11 cellular contexts compared by ENCODE assay signal in the genomic region with DNA sequence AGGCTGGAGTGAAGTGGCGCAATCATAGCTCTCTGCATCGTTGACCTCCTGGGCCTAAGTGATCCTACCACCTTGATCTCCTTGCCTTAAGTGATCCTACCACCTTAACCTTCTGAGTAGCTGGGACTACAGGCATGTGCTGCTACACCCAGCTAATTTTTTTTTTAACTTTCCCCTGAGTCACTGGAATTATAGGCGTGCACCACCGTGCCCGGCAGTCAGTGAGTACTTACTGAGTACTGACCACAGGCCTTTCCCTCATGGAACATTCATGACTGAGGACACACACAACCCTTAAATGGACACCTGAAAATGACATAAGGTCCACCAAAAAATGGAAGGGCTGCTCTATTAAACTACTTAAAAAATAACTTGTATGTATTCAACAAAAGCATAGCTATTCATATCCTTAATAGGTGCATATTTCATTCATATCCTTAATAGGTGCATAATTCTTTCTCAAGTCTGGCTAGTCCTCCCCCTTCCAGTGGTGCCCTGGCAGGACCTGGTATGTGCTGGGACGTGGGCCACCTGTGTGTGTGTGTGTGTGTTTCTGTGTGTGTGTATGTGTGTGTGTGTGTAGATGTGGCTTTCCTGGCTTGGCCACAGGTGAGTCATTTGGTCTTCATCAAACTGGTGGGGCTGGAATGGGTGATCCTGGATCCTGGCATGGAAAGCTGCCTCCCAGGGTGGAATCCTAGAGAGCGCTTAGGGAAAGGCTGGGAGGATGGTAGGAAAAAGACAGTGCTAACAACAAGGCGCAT. TPM values are rescaled to one million over a fixed set of nuclear protein-coding genes. Genes with fewer than 3 reads are reported as not detected.
A peak's percentile ranks its signal among the peaks of the same experiment; 100 is the strongest.
DNase-seq lines count a peak whose midpoint lies in the region; ATAC-seq and TF ChIP-seq lines count a peak whose summit lies in the region.
"Had no signal": no experiment of that assay in that cellular context is flagged by ENCODE, and none has a peak within 500 bp of the region (broad histone marks: within the 10 kb centered on the region; RNA-seq: fewer than 3 reads in every experiment).

No MANE protein-coding gene starts in this region.

- TF ChIP-seq EP300 in gastroesophageal sphincter (IDR thresholded peaks at IDR 0.05) = no peak

- H3K27me3 ChIP-seq in gastroesophageal sphincter (no peaks in the 10 kb centered on the region), thoracic aorta (replicated peaks; ENCODE audit: insufficient read depth) (no peaks in the 10 kb centered on the region)
- H3K27me3 ChIP-seq in naive thymus-derived CD4-positive, alpha-beta T cell (ENCODE audit: control insufficient read depth in 2 of 2, insufficient read depth in 2 of 2, low read length in 2 of 2) = no peaks in the 10 kb centered on the region

- H3K9me3 ChIP-seq in HEK293 (ENCODE audit: control insufficient read depth, insufficient read depth, low read depth, low read length) (no peaks in the 10 kb centered on the region), gastroesophageal sphincter (no peaks in the 10 kb centered on the region), thoracic aorta (no peaks in the 10 kb centered on the region)
- H3K9me3 ChIP-seq in naive thymus-derived CD4-positive, alpha-beta T cell (ENCODE audit: control insufficient read depth in 2 of 3, low read length in 3 of 3) = no peaks in the 10 kb centered on the region

- H3K36me3 Mint-ChIP-seq in naive thymus-derived CD4-positive, alpha-beta T cell = no peaks in the 10 kb centered on the region

- no peaks in the 10 kb centered on the region for H3K9me3 Mint-ChIP-seq in naive thymus-derived CD4-positive, alpha-beta T cell

- no peaks in the 10 kb centered on the region for H3K36me3 ChIP-seq in HEK293 (ENCODE audit: control insufficient read depth in 2 of 2, insufficient read depth in 1 of 2, low read length in 2 of 2)
- no peaks in the 10 kb centered on the region for H3K36me3 ChIP-seq in gastroesophageal sphincter
- H3K36me3 ChIP-seq in thoracic aorta = no peaks in the 10 kb centered on the region
- no peaks in the 10 kb centered on the region for H3K36me3 ChIP-seq in naive thymus-derived CD4-positive, alpha-beta T cell (ENCODE audit: control insufficient read depth in 2 of 3, insufficient read depth in 3 of 3, low read length in 3 of 3)

- intact Hi-C loops in naive thymus-derived CD4-positive, alpha-beta T cell (cut with micrococcal nuclease) = no loop called here

- no peaks in the 10 kb centered on the region for H3K4me1 Mint-ChIP-seq in naive thymus-derived CD4-positive, alpha-beta T cell

- peaks cover 3 to 15% (median 4%) of the 10 kb centered on the region in 5 donors for H3K27me3 Mint-ChIP-seq in naive thymus-derived CD4-positive, alpha-beta T cell

- no peak for ATAC-seq in gastroesophageal sphincter
- ATAC-seq in thoracic aorta (ENCODE audit: insufficient number of reproducible peaks, low FRiP score, low read depth) = peak; percentile 50
- no peak for ATAC-seq in naive thymus-derived CD4-positive, alpha-beta T cell

- DNase-seq in amniotic stem cell (lab: John Stamatoyannopoulos, UW) = peak; percentile 82
- no peak for DNase-seq in thoracic aorta (ENCODE audit: low spot score)
- DNase-seq in naive thymus-derived CD4-positive, alpha-beta T cell = no peak
- DNase-seq in activated CD4-positive, alpha-beta T cell treated with anti-CD3 and anti-CD28 coated beads, Interleukin-2, amount 50 U/mL, for 1 hour = no peak
- DNase-seq in GM19238 (ENCODE audit: insufficient read length, low spot score) = no peak
- DNase-seq in foreskin melanocyte = no peak
- DNase-seq: NCI-H146 had no signal

- H3K27ac ChIP-seq in HEK293 (ENCODE audit: extremely low read depth, low read depth, low read length) (no peak overlapping the region), gastroesophageal sphincter (peak overlapping the region in 3 of 4 donors; percentile 29 to 66 (median 49)), thoracic aorta (peak overlapping the region; percentile 80 to 97)
- H3K27ac ChIP-seq in naive thymus-derived CD4-positive, alpha-beta T cell (ENCODE audit: low read depth, low read length) = no peak overlapping the region
- H3K27ac ChIP-seq: VCaP had no signal

- CTCF ChIA-PET in HEK293 (lab: Yijun Ruan, JAX) = interaction anchor here (1.0 to 1.4 kb wide), 3 partner anchors 10 to 69 kb away, joined by 3 to 5 read pairs (median 3); no protein-coding TSS in a partner anchor
- CTCF ChIA-PET in naive thymus-derived CD4-positive, alpha-beta T cell (lab: Charles Lee) = no interaction called here

- no peak overlapping the region for H3K4me3 Mint-ChIP-seq in naive thymus-derived CD4-positive, alpha-beta T cell

- no peaks in the 10 kb centered on the region for H3K4me1 ChIP-seq in HEK293 (ENCODE audit: control insufficient read depth, insufficient read depth, low read length)
- H3K4me1 ChIP-seq in gastroesophageal sphincter = peaks cover 0 to 17% (median 3%) of the 10 kb centered on the region in 3 donors
- H3K4me1 ChIP-seq in thoracic aorta (ENCODE audit: control insufficient read depth in 1 of 2, low read depth in 2 of 2) = peaks cover 22 to 70% of the 10 kb centered on the region in 2 donors
- H3K4me1 ChIP-seq in naive thymus-derived CD4-positive, alpha-beta T cell (ENCODE audit: control insufficient read depth in 2 of 2, insufficient read depth in 2 of 2, low read length in 2 of 2) = no peaks in the 10 kb centered on the region

- H3K4me3 ChIP-seq in HEK293 (ENCODE audit: low read depth, low read length) (no peak overlapping the region), gastroesophageal sphincter (no peak overlapping the region), thoracic aorta (peak overlapping the region; percentile 60)
- H3K4me3 ChIP-seq in naive thymus-derived CD4-positive, alpha-beta T cell (ENCODE audit: low read length) = no peak overlapping the region

- POLR2A ChIA-PET in HEK293 (lab: Yijun Ruan, JAX) = no interaction called here
- POLR2A ChIA-PET in naive thymus-derived CD4-positive, alpha-beta T cell (lab: Charles Lee) = no interaction called here

- TF ChIP-seq CTCF in HEK293 (tag by site-specific recombination; IDR thresholded peaks at IDR 0.05) = no peak
- no peak for TF ChIP-seq CTCF in gastroesophageal sphincter (IDR thresholded peaks at IDR 0.05)
- TF ChIP-seq CTCF in thoracic aorta (IDR thresholded peaks at IDR 0.05) = no peak

- no peak overlapping the region for H3K27ac Mint-ChIP-seq in naive thymus-derived CD4-positive, alpha-beta T cell

- no peak for TF ChIP-seq POLR2A in gastroesophageal sphincter (IDR thresholded peaks at IDR 0.05)

- WGBS in gastroesophageal sphincter (ENCODE audit: low coverage in 1 of 2), 2 donors = 62 to 86% methylated on average over 5 to 8 of the region's 8 CpGs

TF ChIP-seq in HEK293, 187 proteins besides CTCF, POLR2A, EP300 and RAD21 (continues in another document):
- TF ChIP-seq YY1 (tag by site-specific recombination; IDR thresholded peaks at IDR 0.05) (no peak), ZNF837 (tag by site-specific recombination; IDR thresholded peaks at IDR 0.05) (no peak), REPIN1 (tag by site-specific recombination; IDR thresholded peaks at IDR 0.05; ENCODE audit: low read depth) (no peak), ZNF514 (tag by site-specific recombination; IDR thresholded peaks at IDR 0.05) (no peak)
- TF ChIP-seq, protein P1, sequence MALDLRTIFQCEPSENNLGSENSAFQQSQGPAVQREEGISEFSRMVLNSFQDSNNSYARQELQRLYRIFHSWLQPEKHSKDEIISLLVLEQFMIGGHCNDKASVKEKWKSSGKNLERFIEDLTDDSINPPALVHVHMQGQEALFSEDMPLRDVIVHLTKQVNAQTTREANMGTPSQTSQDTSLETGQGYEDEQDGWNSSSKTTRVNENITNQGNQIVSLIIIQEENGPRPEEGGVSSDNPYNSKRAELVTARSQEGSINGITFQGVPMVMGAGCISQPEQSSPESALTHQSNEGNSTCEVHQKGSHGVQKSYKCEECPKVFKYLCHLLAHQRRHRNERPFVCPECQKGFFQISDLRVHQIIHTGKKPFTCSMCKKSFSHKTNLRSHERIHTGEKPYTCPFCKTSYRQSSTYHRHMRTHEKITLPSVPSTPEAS (tag by site-specific recombination; IDR thresholded peaks at IDR 0.05) = 0 out of 2 replicates have a peak, but pooled peaks have one; percentile 17

RNA-seq across cellular contexts. Expression of a gene that starts 3.5 kb away (rescaled TPM):
- total RNA-seq in gastroesophageal sphincter (1 to 10 TPM; 2.6 to 8.5 (median 3.7) TPM), thoracic aorta (100 to 1,000 TPM in 1 of 2 donors, 10 to 100 TPM in 1; 79.1 to 133 TPM)
- not detected for total RNA-seq in naive thymus-derived CD4-positive, alpha-beta T cell
- polyA plus RNA-seq in naive thymus-derived CD4-positive, alpha-beta T cell = not detected
- total RNA-seq: OCI-LY7 had no signal

RNA-seq across cellular contexts. Expression of a gene that starts 17.1 kb away (rescaled TPM):
- total RNA-seq in gastroesophageal sphincter (1 to 10 TPM in 1 of 4 donors, under 1 TPM in 1, not detected in 2; 0.27 to 1.7 TPM), thoracic aorta (1 to 10 TPM; 2.0 to 2.1 TPM)
- not detected for total RNA-seq in naive thymus-derived CD4-positive, alpha-beta T cell
- under 1 TPM in 1 of 2 donors, not detected in 1; 0.02 TPM for polyA plus RNA-seq in naive thymus-derived CD4-positive, alpha-beta T cell
- total RNA-seq: OCI-LY7 had no signal

Comparison
In these comparisons a context has a peak if more than half of its experiments do, and no peak if none do; other contexts are left out.
1. H3K27ac ChIP-seq: peak in gastroesophageal sphincter (3 of 4) and thoracic aorta (2 of 2); none in HEK293 (single experiment) and naive thymus-derived CD4-positive, alpha-beta T cell (single experiment).
2. RNA of a gene that starts 3.5 kb away (total RNA-seq): 79.1 to 133 TPM in thoracic aorta; 2.6 to 8.5 TPM in gastroesophageal sphincter and not detected in naive thymus-derived CD4-positive, alpha-beta T cell; every median in the first group is over 4 times any median in the second.